18 cellular contexts compared by ENCODE assay signal in genomic region chr1:11520531-11521233, GRCh38. TPM values are rescaled to one million over a fixed set of nuclear protein-coding genes. Genes with fewer than 3 reads are reported as not detected.
A peak's percentile ranks its signal among the peaks of the same experiment; 100 is the strongest.
DNase-seq lines count a peak whose midpoint lies in the region; ATAC-seq, FAIRE-seq and TF ChIP-seq lines count a peak whose summit lies in the region.
"Had no signal": no experiment of that assay in that cellular context is flagged by ENCODE, and none has a peak within 500 bp of the region (broad histone marks: within the 10 kb centered on the region; RNA-seq: fewer than 3 reads in every experiment).

No MANE protein-coding gene starts in this region.

- no peak for TF ChIP-seq POLR2A in K562 (conservative IDR thresholded peaks at IDR 0.05)

- H3K4me2 ChIP-seq in K562 (ENCODE audit: insufficient read depth, low read length), result no peak overlapping the region
- no peak overlapping the region for H3K4me2 ChIP-seq in neural progenitor cell

- TF ChIP-seq CTCF in natural killer cell (IDR thresholded peaks at IDR 0.05) (no peak), K562 (IDR thresholded peaks at IDR 0.05 in 2 of 3, conservative IDR thresholded peaks at IDR 0.05 in 1 of 3; ENCODE audit: insufficient read depth in 2 of 3, low read depth in 1 of 3, low read length in 3 of 3) (no peak), neural progenitor cell (IDR thresholded peaks at IDR 0.05) (no peak), brain microvascular endothelial cell (IDR thresholded peaks at IDR 0.05; ENCODE audit: low read depth, low read length, missing control alignments) (no peak)

- intact Hi-C loops in natural killer cell (cut with micrococcal nuclease) (no loop called here), K562 (cut with micrococcal nuclease) (no loop called here)

- FAIRE-seq in K562 (lab: Jason Lieb, UNC), result no peak
- FAIRE-seq: H54, RCC 7860 had no signal

- H3K27ac ChIP-seq in K562 (ENCODE audit: extremely low read depth, low read depth, low read length) (no peak overlapping the region), neural progenitor cell (no peak overlapping the region), brain microvascular endothelial cell (no peak overlapping the region)

- TF ChIP-seq RAD21 in K562 (CRISPR knock-in tag; conservative IDR thresholded peaks at IDR 0.05 in 1 of 2, IDR thresholded peaks at IDR 0.05 in 1 of 2), result no peak

- H3K27me3 Mint-ChIP-seq in natural killer cell treated with Interleukin-12 subunit alpha and Interleukin-12 subunit beta and Interleukin-15 and Interleukin-18, amount 100 ng/mL, for 72 hours, result no peaks in the 10 kb centered on the region
- H3K27me3 Mint-ChIP-seq in natural killer cell (ENCODE audit: low read depth in 2 of 2), result no peaks in the 10 kb centered on the region
- no peaks in the 10 kb centered on the region for H3K27me3 Mint-ChIP-seq in neural progenitor cell (ENCODE audit: insufficient read depth, low read depth)
- peaks cover 0 to 8% of the 10 kb centered on the region in 2 donors for H3K27me3 Mint-ChIP-seq in stimulated activated naive B cell treated with anti-CD40 and anti-IgM and Interleukin-4, amounts not matched to agents 10 μg/mL and 1 μg/mL and 100 μg/mL, for 72 hours
- H3K27me3 Mint-ChIP-seq: B cell had no signal

- H3K36me3 ChIP-seq in K562 (ENCODE audit: control insufficient read depth, insufficient read depth, low read length), result no peaks in the 10 kb centered on the region
- H3K36me3 ChIP-seq in neural progenitor cell, result no peaks in the 10 kb centered on the region
- H3K36me3 ChIP-seq in brain microvascular endothelial cell (replicated peaks), result no peaks in the 10 kb centered on the region

- BruUV-seq in K562 (replicated peaks; lab: Mats Ljungman, UMichigan), result no TSS peak

- no peak for TF ChIP-seq EP300 in K562 (IDR thresholded peaks at IDR 0.05; ENCODE audit: low read length)

- H3K27me3 ChIP-seq in K562 (ENCODE audit: control insufficient read depth in 2 of 2, insufficient read depth in 2 of 2, low read length in 2 of 2) (peaks cover 6 to 36% of the 10 kb centered on the region in 2 experiments; a peak in 4 of 5 replicates), neural progenitor cell (no peaks in the 10 kb centered on the region), brain microvascular endothelial cell (replicated peaks) (no peaks in the 10 kb centered on the region)

- H3K27ac Mint-ChIP-seq in natural killer cell treated with Interleukin-12 subunit alpha and Interleukin-12 subunit beta and Interleukin-15 and Interleukin-18, amount 100 ng/mL, for 72 hours, result no peak overlapping the region
- H3K27ac Mint-ChIP-seq in natural killer cell (no peak overlapping the region), neural progenitor cell (peak overlapping the region; percentile 46)
- H3K27ac Mint-ChIP-seq in stimulated activated naive B cell treated with anti-CD40 and anti-IgM and Interleukin-4, amounts not matched to agents 10 μg/mL and 1 μg/mL and 100 μg/mL, for 72 hours, result no peak overlapping the region
- H3K27ac Mint-ChIP-seq: B cell; CD8-positive, alpha-beta memory T cell had no signal

- H2AFZ ChIP-seq in K562 (ENCODE audit: low read depth, low read length) (no peak overlapping the region), neural progenitor cell (replicated peaks) (no peak overlapping the region)

- no peak for ATAC-seq in natural killer cell treated with Interleukin-12 subunit alpha and Interleukin-12 subunit beta and Interleukin-15 and Interleukin-18, amount 100 ng/mL, for 72 hours
- ATAC-seq in natural killer cell (no peak), K562 (no peak)
- ATAC-seq in stimulated activated naive B cell treated with anti-CD40 and anti-IgM and Interleukin-4, amounts not matched to agents 10 μg/mL and 1 μg/mL and 100 μg/mL, for 72 hours (replicated peaks), result no peak

- H3K9me3 ChIP-seq in K562 (replicated peaks; ENCODE audit: control insufficient read depth, insufficient read depth, low read depth, low read length), result no peaks in the 10 kb centered on the region
- no peaks in the 10 kb centered on the region for H3K9me3 ChIP-seq in neural progenitor cell (ENCODE audit: low read depth)

- no peak overlapping the region for H3K4me3 Mint-ChIP-seq in natural killer cell treated with Interleukin-12 subunit alpha and Interleukin-12 subunit beta and Interleukin-15 and Interleukin-18, amount 100 ng/mL, for 72 hours
- H3K4me3 Mint-ChIP-seq in natural killer cell (no peak overlapping the region), neural progenitor cell (no peak overlapping the region)
- H3K4me3 Mint-ChIP-seq in stimulated activated naive B cell treated with anti-CD40 and anti-IgM and Interleukin-4, amounts not matched to agents 10 μg/mL and 1 μg/mL and 100 μg/mL, for 72 hours, result no peak overlapping the region
- H3K4me3 Mint-ChIP-seq: B cell; CD8-positive, alpha-beta memory T cell had no signal

- CTCF ChIA-PET in K562 (lab: Yijun Ruan, JAX; ENCODE audit: low intra/inter-chr PET ratio), result no interaction called here

- H3K4me3 ChIP-seq in K562 (no peak overlapping the region), neural progenitor cell (no peak overlapping the region), brain microvascular endothelial cell (ENCODE audit: low read depth, low read length) (no peak overlapping the region)

- H3K4me1 ChIP-seq in K562 (replicated peaks in 1 of 2; ENCODE audit: control insufficient read depth in 2 of 2, insufficient read depth in 2 of 2, low read length in 2 of 2) (0 out of 5 replicates have a peak, but pooled peaks cover 0 to 3% of the 10 kb centered on the region in 2 experiments), neural progenitor cell (no peaks in the 10 kb centered on the region)

- H3K36me3 Mint-ChIP-seq in natural killer cell treated with Interleukin-12 subunit alpha and Interleukin-12 subunit beta and Interleukin-15 and Interleukin-18, amount 100 ng/mL, for 72 hours, result no peaks in the 10 kb centered on the region
- no peaks in the 10 kb centered on the region for H3K36me3 Mint-ChIP-seq in natural killer cell
- peaks cover 2% of the 10 kb centered on the region for H3K36me3 Mint-ChIP-seq in neural progenitor cell
- no peaks in the 10 kb centered on the region for H3K36me3 Mint-ChIP-seq in stimulated activated naive B cell treated with anti-CD40 and anti-IgM and Interleukin-4, amounts not matched to agents 10 μg/mL and 1 μg/mL and 100 μg/mL, for 72 hours
- H3K36me3 Mint-ChIP-seq: CD8-positive, alpha-beta memory T cell had no signal

- no peaks in the 10 kb centered on the region for H3K9me1 ChIP-seq in K562 (ENCODE audit: control insufficient read depth, insufficient read depth, low read length)

- H3K4me1 Mint-ChIP-seq in natural killer cell treated with Interleukin-12 subunit alpha and Interleukin-12 subunit beta and Interleukin-15 and Interleukin-18, amount 100 ng/mL, for 72 hours (ENCODE audit: low read depth in 2 of 2), result no peaks in the 10 kb centered on the region
- peaks cover 0 to 5% of the 10 kb centered on the region in 2 donors for H3K4me1 Mint-ChIP-seq in natural killer cell
- peaks cover 3% of the 10 kb centered on the region for H3K4me1 Mint-ChIP-seq in neural progenitor cell
- no peaks in the 10 kb centered on the region for H3K4me1 Mint-ChIP-seq in stimulated activated naive B cell treated with anti-CD40 and anti-IgM and Interleukin-4, amounts not matched to agents 10 μg/mL and 1 μg/mL and 100 μg/mL, for 72 hours
- H3K4me1 Mint-ChIP-seq: B cell; CD8-positive, alpha-beta memory T cell had no signal

- 3% methylated on average over 23 of the region's 23 CpGs for WGBS in K562 (ENCODE audit: insufficient coverage, low coverage, missing lambda C conversion rate)

- no peaks in the 10 kb centered on the region for H3F3A ChIP-seq in neural progenitor cell (ENCODE audit: low read depth)

- H3K9me3 Mint-ChIP-seq in natural killer cell treated with Interleukin-12 subunit alpha and Interleukin-12 subunit beta and Interleukin-15 and Interleukin-18, amount 100 ng/mL, for 72 hours, result no peaks in the 10 kb centered on the region
- H3K9me3 Mint-ChIP-seq in natural killer cell, result no peaks in the 10 kb centered on the region
- no peaks in the 10 kb centered on the region for H3K9me3 Mint-ChIP-seq in neural progenitor cell
- no peaks in the 10 kb centered on the region for H3K9me3 Mint-ChIP-seq in stimulated activated naive B cell treated with anti-CD40 and anti-IgM and Interleukin-4, amounts not matched to agents 10 μg/mL and 1 μg/mL and 100 μg/mL, for 72 hours
- H3K9me3 Mint-ChIP-seq: CD8-positive, alpha-beta memory T cell had no signal

- H3K79me2 ChIP-seq in K562 (ENCODE audit: control insufficient read depth, insufficient read depth, low read length) (no peaks in the 10 kb centered on the region), neural progenitor cell (ENCODE audit: low read depth) (no peaks in the 10 kb centered on the region)

- POLR2A ChIA-PET in K562 (lab: Yijun Ruan, JAX), result interaction anchor here (0.6 kb wide), 1 partner anchor 257 kb away, joined by 3 read pairs; no protein-coding TSS in a partner anchor

- in situ Hi-C loops in K562 (cut with MboI), result no loop called here
- in situ Hi-C loops in brain microvascular endothelial cell (cut with HindIII; ENCODE audit: low pct_ligation_motif_present, low sequenced_read_pairs), result no loop called here

- DNase-seq in natural killer cell treated with Interleukin-12 subunit alpha and Interleukin-12 subunit beta and Interleukin-15 and Interleukin-18, amount 100 ng/mL, for 72 hours (ENCODE audit: low spot score), result peak; percentile 18
- no peak for DNase-seq in natural killer cell
- no peak for DNase-seq in K562 (ENCODE audit: extremely low read depth in 1 of 4, low spot score in 3 of 4)
- no peak for DNase-seq in neural progenitor cell (ENCODE audit: low spot score)
- DNase-seq in brain microvascular endothelial cell, result no peak
- no peak for DNase-seq in stimulated activated naive B cell treated with anti-CD40 and anti-IgM and Interleukin-4, amounts not matched to agents 10 μg/mL and 1 μg/mL and 100 μg/mL, for 72 hours
- DNase-seq in stimulated activated CD4-positive, alpha-beta T cell treated with anti-CD3 and anti-CD28 coated beads, Interleukin-12 subunit alpha, Interleukin-12 subunit beta, amount 100 ng/mL, for 4 hours, result no peak
- DNase-seq in D341Med (ENCODE audit: low spot score), result no peak
- DNase-seq: CD8-positive, alpha-beta memory T cell; GF-D8; Karpas-422; MM.1S; NCI-H1105; NCI-H2171; SHP77 treated with DMSO at 0.1 percent for 48 hours had no signal

- no peak overlapping the region for H3K9ac ChIP-seq in K562 (ENCODE audit: insufficient read depth in 1 of 2, low read depth in 2 of 2, low read length in 2 of 2)
- no peak overlapping the region for H3K9ac ChIP-seq in neural progenitor cell

- H4K20me1 ChIP-seq in K562 (replicated peaks; ENCODE audit: control insufficient read depth, insufficient read depth, low read length) (no peaks in the 10 kb centered on the region; the same call in none of the 2 replicates), neural progenitor cell (ENCODE audit: low read depth) (no peaks in the 10 kb centered on the region)

RNA-seq across cellular contexts. Expression of gene DISP3, which starts 41.7 kb away (rescaled TPM):
- total RNA-seq in natural killer cell treated with Interleukin-12 subunit alpha and Interleukin-12 subunit beta and Interleukin-15 and Interleukin-18, amount 100 ng/mL, for 72 hours, result 1 to 10 TPM in 1 of 2 donors, under 1 TPM in 1; 0.81 to 1.8 TPM
- total RNA-seq in natural killer cell (under 1 TPM; 0.24 to 0.68 (median 0.60) TPM), K562 (2014; rRNA removed) (0.04 and 0.14 TPM in 2 replicates), K562 (2014; rRNA removed; fragmentation: Illumina TruSeq; extraction: Trizol) (not detected in 2 replicates), K562 (2015; rRNA removed; fragmentation: Illumina TruSeq; extraction: Trizol) (not detected in 2 replicates), K562 (2021) (0.16 TPM in 1 of 2 replicates, not detected in the other), neural progenitor cell (ENCODE audit: low replicate concordance) (2.0 and 3.4 TPM in 2 replicates)
- not detected in 2 replicates for total RNA-seq in K562 (2011; cell fraction: chromatin; rRNA removed; ENCODE audit: low replicate concordance)
- total RNA-seq in K562 (2011; cell fraction: nucleolus; rRNA removed), result 0.13 and 0.17 TPM in 2 replicates
- 0.22 TPM in 1 of 2 replicates, not detected in the other for total RNA-seq in K562 (2011; cell fraction: nucleoplasm; rRNA removed)
- polyA plus RNA-seq in K562 (2011; rRNA removed) (0.12 TPM in 1 of 2 replicates, not detected in the other), K562 (2014; fragmentation: Illumina TruSeq; extraction: Trizol) (0.19 TPM in 1 of 2 replicates, not detected in the other), K562 (2014; fragmentation: Nextera tagmentation; extraction: Ambion mirVana) (not detected), K562 (2014; rRNA removed) (0.03 TPM in 1 of 2 replicates, not detected in the other)
- polyA plus RNA-seq in K562 (2011; cell fraction: cytosol; rRNA removed), result 0.04 TPM in 1 of 2 replicates, not detected in the other
- 0.06 and 0.13 TPM in 2 replicates for polyA plus RNA-seq in K562 (2011; cell fraction: nucleus; rRNA removed)
- polyA plus RNA-seq in K562 (2012), result 0.07 TPM in 1 of 2 replicates, not detected in the other
- not detected in 2 replicates for polyA minus RNA-seq in K562 (2011; rRNA and poly(A)+ RNA removed)
- polyA minus RNA-seq in K562 (2011; cell fraction: cytosol; rRNA and poly(A)+ RNA removed), result not detected in 2 replicates
- not detected in 2 replicates for polyA minus RNA-seq in K562 (2011; cell fraction: nucleus; rRNA and poly(A)+ RNA removed)
